ENCODE assay signal across 1 cellular context in genomic region chr12:27337376-27337775, GRCh38.
TF ChIP-seq lines count a peak whose summit lies in the region.

No MANE protein-coding gene starts in this region.

TF ChIP-seq in GM23338, 12 proteins besides CTCF, POLR2A, EP300 and RAD21 (continued from another document):
- TF ChIP-seq ZNF462 (CRISPR knock-in tag; IDR thresholded peaks at IDR 0.05) (no peak), ZNF114 (CRISPR knock-in tag; IDR thresholded peaks at IDR 0.05) (no peak)
